In genomic region chr14:91508105-91508504, GRCh38 we compare ENCODE assay signal across 8 cellular contexts. TPM values are rescaled to one million over a fixed set of nuclear protein-coding genes. Genes with fewer than 3 reads are reported as not detected.
DNase-seq lines count a peak whose midpoint lies in the region; ATAC-seq and TF ChIP-seq lines count a peak whose summit lies in the region.

No MANE protein-coding gene starts in this region.

- peak overlapping the region; percentile 95 to 99 (median 95) for H3K4me3 Mint-ChIP-seq in nephron

- peaks cover 42% of the 10 kb centered on the region for H3K36me3 ChIP-seq in BE2C

- no peak for TF ChIP-seq CTCF in BE2C (IDR thresholded peaks at IDR 0.05; ENCODE audit: low read depth, low read length)
- TF ChIP-seq CTCF in LNCaP clone FGC (IDR thresholded peaks at IDR 0.05; ENCODE audit: control insufficient read depth, extremely low read depth, insufficient read depth): no peak
- TF ChIP-seq CTCF in dorsolateral prefrontal cortex (IDR thresholded peaks at IDR 0.05 in 54 of 56, conservative IDR thresholded peaks at IDR 0.05 in 2 of 56; ENCODE audit: low read depth in 1 of 56, partially characterized antibody in 56 of 56): no peak
- no peak for TF ChIP-seq CTCF in nephron (IDR thresholded peaks at IDR 0.05; ENCODE audit: unreplicated experiment in 3 of 3)

- peak overlapping the region; percentile 69 for H3K4me3 ChIP-seq in BE2C (ENCODE audit: low read depth, low read length)
- peak overlapping the region; percentile 86 for H3K4me3 ChIP-seq in LNCaP clone FGC (ENCODE audit: low read depth, low read length)
- H3K4me3 ChIP-seq in dorsolateral prefrontal cortex: peak overlapping the region; percentile 71 to 99 (median 91)

- ATAC-seq in GM21515 (IDR thresholded peaks at IDR 0.05; ENCODE audit: unreplicated experiment): no peak

- peak overlapping the region; percentile 91 to 100 (median 99) for H3K27ac Mint-ChIP-seq in nephron

- H3K9me3 Mint-ChIP-seq in nephron: no peaks in the 10 kb centered on the region

- H3K9me3 ChIP-seq in BE2C: no peaks in the 10 kb centered on the region

- no peak for DNase-seq in BE2C
- no peak for DNase-seq in LNCaP clone FGC (ENCODE audit: low read depth)
- DNase-seq in dorsolateral prefrontal cortex: no peak
- DNase-seq in DMS114 treated with DMSO at 0.1 percent for 48 hours (lab: John Stamatoyannopoulos, UW; ENCODE audit: unreplicated experiment): no peak
- DNase-seq in activated CD8-positive, alpha-beta memory T cell treated with anti-CD3 and anti-CD28 coated beads, Interleukin-2, amount 50 U/mL, for 48 hours: no peak
- no peak for DNase-seq in DMS79 treated with DMSO at 0.1 percent for 48 hours (lab: John Stamatoyannopoulos, UW)

- H3K27ac ChIP-seq in dorsolateral prefrontal cortex: peak overlapping the region in 15 of 59 donors; percentile 7 to 100 (median 98)

- H3K4me1 Mint-ChIP-seq in nephron: peaks cover 22% of the 10 kb centered on the region

- no peaks in the 10 kb centered on the region for H3K27me3 ChIP-seq in BE2C
- no peaks in the 10 kb centered on the region for H3K27me3 ChIP-seq in dorsolateral prefrontal cortex

- H3K27me3 Mint-ChIP-seq in nephron (ENCODE audit: low read depth): no peaks in the 10 kb centered on the region

- no peaks in the 10 kb centered on the region for H3K4me1 ChIP-seq in BE2C

- peaks cover 42% of the 10 kb centered on the region for H3K36me3 Mint-ChIP-seq in nephron (ENCODE audit: low read depth)

- intact Hi-C loops in dorsolateral prefrontal cortex (cut with DNase I): no loop called here

RNA-seq across cellular contexts. Expression of gene PPP4R3A, which starts 2.0 kb away (rescaled TPM):
- 82.5 TPM for polyA plus RNA-seq in BE2C (2012; ENCODE audit: insufficient read depth, insufficient read length, low read depth)
- total RNA-seq in dorsolateral prefrontal cortex: 100 to 1,000 TPM in 1 of 120 experiments, 10 to 100 TPM in 119; 47.0 to 113 (median 64.2) TPM
